ENCODE assay signal across 15 cellular contexts in the genomic region with DNA sequence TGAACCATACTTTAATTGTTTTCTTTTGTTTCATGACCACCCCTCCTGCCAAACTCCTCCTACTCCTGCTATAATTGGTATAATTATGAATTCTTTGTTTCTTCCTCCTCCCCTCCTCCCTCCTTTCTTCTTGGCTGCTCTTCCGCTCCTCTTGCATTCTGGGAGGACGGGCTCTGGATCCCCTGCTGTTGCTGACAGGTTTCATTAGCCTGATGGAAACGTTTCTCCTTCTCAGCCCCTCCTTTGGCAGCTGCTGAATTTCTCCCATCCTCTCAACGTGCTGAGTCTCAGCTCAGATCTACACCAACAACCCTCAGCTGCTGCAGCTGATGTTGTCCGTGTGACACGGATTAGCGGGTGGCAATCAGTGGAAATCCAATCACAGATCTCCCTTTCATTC.
A peak's percentile ranks its signal among the peaks of the same experiment; 100 is the strongest.
DNase-seq lines count a peak whose midpoint lies in the region; ATAC-seq, FAIRE-seq and TF ChIP-seq lines count a peak whose summit lies in the region.
"Had no signal": no experiment of that assay in that cellular context is flagged by ENCODE, and none has a peak within 500 bp of the region (broad histone marks: within the 10 kb centered on the region; RNA-seq: fewer than 3 reads in every experiment).

No MANE protein-coding gene starts in this region.

- no peak overlapping the region for H3K14ac ChIP-seq in H1 (ENCODE audit: insufficient read length)

- no peaks in the 10 kb centered on the region for H3K79me1 ChIP-seq in H1 (ENCODE audit: low read depth, low read length)

- TF ChIP-seq EP300 in SK-N-SH (IDR thresholded peaks at IDR 0.05; ENCODE audit: borderline replicate concordance in 1 of 2, low read depth in 1 of 2, low read length in 1 of 2) (no peak), H1 (IDR thresholded peaks at IDR 0.05; ENCODE audit: borderline replicate concordance in 1 of 2, low read depth in 2 of 2, low read length in 2 of 2) (no peak)

- H3K23ac ChIP-seq in H1 (ENCODE audit: insufficient read length): no peak overlapping the region

- DNase-seq in SK-N-SH (peak; percentile 19), NCI-H2227 (lab: John Stamatoyannopoulos, UW; ENCODE audit: unreplicated experiment) (peak; percentile 82), H1 (ENCODE audit: low read depth in 1 of 2, low spot score in 2 of 2) (no peak), retina (peak; percentile 95), endothelial cell (ENCODE audit: low spot score) (no peak), NCI-H2029 treated with DMSO at 0.1 percent for 48 hours (lab: John Stamatoyannopoulos, UW) (no peak)
- DNase-seq: activated CD4-positive, alpha-beta T cell treated with anti-CD3 and anti-CD28 coated beads for 1 hour; foreskin keratinocyte; Kasumi-1; ovary; spleen; T-helper 2 cell had no signal

- no peak overlapping the region for H2BK120ac ChIP-seq in H1 (replicated peaks; ENCODE audit: low read depth, low read length)

- H3K27ac ChIP-seq in SK-N-SH (ENCODE audit: low read depth in 2 of 2, low read length in 1 of 2) (no peak overlapping the region), H1 (ENCODE audit: low read depth, low read length) (no peak overlapping the region)
- H3K27ac ChIP-seq: foreskin keratinocyte, ovary, spleen had no signal

- H3K79me2 ChIP-seq in SK-N-SH (ENCODE audit: insufficient read depth) (no peaks in the 10 kb centered on the region), H1 (ENCODE audit: control insufficient read depth in 1 of 2, insufficient read depth in 2 of 2, low read length in 2 of 2) (no peaks in the 10 kb centered on the region)

- no peaks in the 10 kb centered on the region; the same call in 1 of the 2 replicates for H3K23me2 ChIP-seq in H1 (ENCODE audit: low read depth, low read length)

- no peak overlapping the region for H2BK15ac ChIP-seq in H1 (ENCODE audit: low read length)

- H2BK5ac ChIP-seq in H1 (ENCODE audit: low read depth, low read length): no peak overlapping the region

- no peaks in the 10 kb centered on the region for H3K27me3 Mint-ChIP-seq in endothelial cell (ENCODE audit: unreplicated experiment)
- H3K27me3 Mint-ChIP-seq: activated naive CD4-positive, alpha-beta T cell treated with anti-CD3 and anti-CD28 coated beads, Interleukin-2, amount 50 U/mL, for 24 hours had no signal

- H2BK20ac ChIP-seq in H1 (ENCODE audit: low read length): no peak overlapping the region

- no peak for TF ChIP-seq CTCF in SK-N-SH (IDR thresholded peaks at IDR 0.05)
- TF ChIP-seq CTCF in H1 (IDR thresholded peaks at IDR 0.05; ENCODE audit: control extremely low read depth in 1 of 3, insufficient read depth in 1 of 3, low read depth in 1 of 3, low read length in 3 of 3): no peak
- TF ChIP-seq CTCF in endothelial cell (IDR thresholded peaks at IDR 0.05; ENCODE audit: unreplicated experiment): no peak

- no peak overlapping the region for H3K56ac ChIP-seq in H1 (replicated peaks; ENCODE audit: insufficient read length, low read depth, low read length)

- H3K9ac ChIP-seq in SK-N-SH (no peak overlapping the region), H1 (replicated peaks in 1 of 4; ENCODE audit: extremely low read depth in 1 of 4, low read depth in 3 of 4, low read length in 3 of 4) (peak overlapping the region in 1 of 4 experiments; percentile 4; a peak in 1 of 7 replicates)

- no peak overlapping the region for H3K4me2 ChIP-seq in SK-N-SH
- H3K4me2 ChIP-seq in H1 (ENCODE audit: insufficient read depth in 1 of 2, low read depth in 2 of 2, low read length in 2 of 2): peak overlapping the region in 1 of 2 experiments; percentile 13; a peak in 1 of 4 replicates

- H3K27me3 ChIP-seq in SK-N-SH (ENCODE audit: insufficient read depth): no peaks in the 10 kb centered on the region
- no peaks in the 10 kb centered on the region for H3K27me3 ChIP-seq in H1 (replicated peaks in 1 of 4; ENCODE audit: control insufficient read depth in 3 of 4, extremely low read depth in 1 of 4, insufficient read depth in 3 of 4, low read length in 3 of 4)
- H3K27me3 ChIP-seq: foreskin keratinocyte, ovary had no signal

- H3K4me3 ChIP-seq in SK-N-SH (ENCODE audit: low read depth in 2 of 2, low read length in 1 of 2) (no peak overlapping the region), H1 (ENCODE audit: extremely low read depth in 1 of 4, insufficient read depth in 2 of 4, low read depth in 3 of 4, low read length in 4 of 4) (no peak overlapping the region)
- H3K4me3 ChIP-seq: ovary, spleen had no signal

- CTCF ChIA-PET in SK-N-SH (lab: Yijun Ruan, JAX): interaction anchor here (1.3 kb wide), 1 partner anchor 73 kb away, joined by 7 read pairs; no protein-coding TSS in a partner anchor
- CTCF ChIA-PET in H1 (lab: Charles Lee; ENCODE audit: partially characterized antibody): interaction anchor here (0.8 to 1.6 kb wide), 3 partner anchors 162 to 333 kb away, joined by 3 to 9 read pairs (median 3); no protein-coding TSS in a partner anchor

- no peak for TF ChIP-seq POLR2A in H1 (IDR thresholded peaks at IDR 0.05; ENCODE audit: control extremely low read depth in 1 of 2, low read depth in 2 of 2, low read length in 2 of 2)

- H3K36me3 ChIP-seq in SK-N-SH (replicated peaks in 1 of 2; ENCODE audit: control insufficient read depth in 1 of 2, insufficient read depth in 2 of 2, low read length in 1 of 2) (no peaks in the 10 kb centered on the region), H1 (ENCODE audit: control insufficient read depth in 2 of 4, insufficient read depth in 4 of 4, low read length in 3 of 4) (no peaks in the 10 kb centered on the region)
- H3K36me3 ChIP-seq: ovary, spleen had no signal

- no peak overlapping the region for H3K27ac Mint-ChIP-seq in endothelial cell (ENCODE audit: unreplicated experiment)
- H3K27ac Mint-ChIP-seq: activated naive CD4-positive, alpha-beta T cell treated with anti-CD3 and anti-CD28 coated beads, Interleukin-2, amount 50 U/mL, for 24 hours had no signal

- no peak for FAIRE-seq in H1 (lab: Jason Lieb, UNC)

- no peaks in the 10 kb centered on the region for H3K9me3 Mint-ChIP-seq in endothelial cell (ENCODE audit: unreplicated experiment)
- H3K9me3 Mint-ChIP-seq: activated naive CD4-positive, alpha-beta T cell treated with anti-CD3 and anti-CD28 coated beads, Interleukin-2, amount 50 U/mL, for 24 hours had no signal

- 60% methylated on average over 7 of the region's 7 CpGs for WGBS in SK-N-SH (ENCODE audit: low lambda C conversion rate)
- 59% methylated on average over 7 of the region's 7 CpGs; no CpG with 5 or more reads in 1 of the 2 experiments for WGBS in H1 (ENCODE audit: extremely low coverage in 1 of 2, insufficient coverage in 1 of 2, insufficient read length in 1 of 2, insufficient replicate concordance in 2 of 2, low coverage in 1 of 2, low lambda C conversion rate in 2 of 2, missing lambda C conversion rate in 1 of 2), 2 experiments

- H4K8ac ChIP-seq in H1 (ENCODE audit: extremely low read depth, insufficient read depth, low read length): no peak overlapping the region

- H3K4me1 ChIP-seq in SK-N-SH (ENCODE audit: control insufficient read depth in 1 of 2, insufficient read depth in 2 of 2, low read depth in 1 of 2, low read length in 1 of 2): peaks cover 0 to 2% of the 10 kb centered on the region in 2 experiments; a peak in 1 of 4 replicates
- H3K4me1 ChIP-seq in H1 (replicated peaks in 1 of 4; ENCODE audit: control insufficient read depth in 3 of 4, insufficient read depth in 4 of 4, low read length in 3 of 4): peaks cover 0 to 6% (median under 1%) of the 10 kb centered on the region in 4 experiments; a peak in 3 of 7 replicates
- H3K4me1 ChIP-seq: foreskin keratinocyte, spleen had no signal

- peak overlapping the region; percentile 23 for H4K5ac ChIP-seq in H1 (ENCODE audit: insufficient read length, low read depth, low read length)

- H3K4me3 Mint-ChIP-seq in endothelial cell (ENCODE audit: unreplicated experiment): no peak overlapping the region
- H3K4me3 Mint-ChIP-seq: activated naive CD4-positive, alpha-beta T cell treated with anti-CD3 and anti-CD28 coated beads, Interleukin-2, amount 50 U/mL, for 24 hours had no signal

- peaks cover 6% of the 10 kb centered on the region for H3K4me1 Mint-ChIP-seq in endothelial cell (ENCODE audit: unreplicated experiment)

- H2BK12ac ChIP-seq in H1 (ENCODE audit: low read depth, low read length): no peak overlapping the region

- H3K4ac ChIP-seq in H1 (replicated peaks; ENCODE audit: insufficient read length, low read depth, low read length): no peak overlapping the region

- no peaks in the 10 kb centered on the region for H3K9me2 ChIP-seq in SK-N-SH

- no peaks in the 10 kb centered on the region for H3K9me3 ChIP-seq in SK-N-SH
- H3K9me3 ChIP-seq in H1 (ENCODE audit: insufficient read depth in 2 of 2, low read depth in 1 of 2, low read length in 1 of 2): no peaks in the 10 kb centered on the region
- H3K9me3 ChIP-seq: ovary, spleen had no signal

- H4K20me1 ChIP-seq in SK-N-SH (ENCODE audit: insufficient read depth) (no peaks in the 10 kb centered on the region), H1 (replicated peaks in 1 of 2; ENCODE audit: control insufficient read depth in 1 of 2, insufficient read depth in 2 of 2, low read length in 2 of 2) (no peaks in the 10 kb centered on the region)

- TF ChIP-seq RAD21 in SK-N-SH (IDR thresholded peaks at IDR 0.05; ENCODE audit: low read length): no peak
- no peak for TF ChIP-seq RAD21 in H1 (IDR thresholded peaks at IDR 0.05 in 1 of 2, conservative IDR thresholded peaks at IDR 0.05 in 1 of 2; ENCODE audit: low read depth in 2 of 2, low read length in 2 of 2)

- H3K36me3 Mint-ChIP-seq in endothelial cell (ENCODE audit: low read depth, unreplicated experiment): no peaks in the 10 kb centered on the region
- H3K36me3 Mint-ChIP-seq: activated naive CD4-positive, alpha-beta T cell treated with anti-CD3 and anti-CD28 coated beads, Interleukin-2, amount 50 U/mL, for 24 hours had no signal

- no peak overlapping the region for H3K18ac ChIP-seq in H1 (ENCODE audit: extremely low read depth, low read length)

- H2AFZ ChIP-seq in SK-N-SH (ENCODE audit: low read depth) (no peak overlapping the region), H1 (ENCODE audit: low read length) (0 out of 2 replicates have a peak overlapping the region, but pooled peaks have one; percentile 18)

- no peak; the same call in 2 of the 3 replicates for ATAC-seq in SK-N-SH treated with all-trans-retinoic acid at 6 μM for 48 hours
- ATAC-seq in GM21526 (IDR thresholded peaks at IDR 0.05; ENCODE audit: low FRiP score, unreplicated experiment): no peak
- ATAC-seq: foreskin keratinocyte had no signal

- no peak overlapping the region for H2AK5ac ChIP-seq in H1 (ENCODE audit: low read depth, low read length)

- no peaks in the 10 kb centered on the region for H3F3A ChIP-seq in SK-N-SH (replicated peaks; ENCODE audit: insufficient read depth)

- POLR2A ChIA-PET in SK-N-SH (lab: Yijun Ruan, JAX) (no interaction called here), H1 (lab: Charles Lee; ENCODE audit: partially characterized antibody) (no interaction called here)

- H4K91ac ChIP-seq in H1 (replicated peaks; ENCODE audit: insufficient read length, low read length): peak overlapping the region; percentile 73

TF ChIP-seq in SK-N-SH, 30 proteins besides CTCF, POLR2A, EP300 and RAD21 (continues in another document):
- no peak for TF ChIP-seq CHD2 (IDR thresholded peaks at IDR 0.05; ENCODE audit: low read length, partially characterized antibody)

TF ChIP-seq in SK-N-SH treated with all-trans-retinoic acid at 6 μM for 48 hours, 23 proteins besides CTCF, POLR2A, EP300 and RAD21 (continues in another document):
- TF ChIP-seq ZNF8 (CRISPR knock-in tag; IDR thresholded peaks at IDR 0.05): no peak
- TF ChIP-seq ISL1 (CRISPR knock-in tag; IDR thresholded peaks at IDR 0.05): no peak

TF ChIP-seq in H1, 55 proteins besides CTCF, POLR2A, EP300 and RAD21 (continues in another document):
- TF ChIP-seq BACH1 (IDR thresholded peaks at IDR 0.05; ENCODE audit: low read length): no peak

Comparison
In these comparisons a context has a peak if more than half of its experiments do, and no peak if none do; other contexts are left out.
1. DNase-seq: peak in SK-N-SH (single experiment), NCI-H2227 (single experiment) and retina (single experiment); none in H1 (0 of 2), endothelial cell (single experiment) and NCI-H2029 treated with DMSO at 0.1 percent for 48 hours (single experiment).